ENCODE assay signal across 1 cellular context in the genomic region with DNA sequence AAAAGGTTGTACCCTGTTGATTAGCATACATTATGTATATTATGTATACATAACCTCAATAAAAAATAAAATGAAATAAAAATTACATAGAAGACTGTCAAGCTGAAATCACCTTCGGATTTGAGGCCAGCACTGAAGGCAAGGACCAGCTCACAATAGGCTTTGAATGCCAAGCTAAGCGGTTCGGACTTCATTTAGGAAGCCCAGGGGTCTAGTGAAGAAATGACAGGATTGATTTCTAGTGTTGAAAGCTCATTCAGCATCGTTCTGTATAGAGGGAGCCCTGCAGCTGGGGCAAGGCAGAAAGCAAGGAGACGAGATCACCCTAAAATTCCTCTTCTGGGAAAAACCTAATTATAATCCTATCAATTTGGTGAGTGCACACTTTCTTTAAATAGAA.
TF ChIP-seq lines count a peak whose summit lies in the region.

No MANE protein-coding gene starts in this region.

TF ChIP-seq in WTC11, 78 proteins besides CTCF, POLR2A, EP300 and RAD21 (continued from another document):
- TF ChIP-seq, protein P1, sequence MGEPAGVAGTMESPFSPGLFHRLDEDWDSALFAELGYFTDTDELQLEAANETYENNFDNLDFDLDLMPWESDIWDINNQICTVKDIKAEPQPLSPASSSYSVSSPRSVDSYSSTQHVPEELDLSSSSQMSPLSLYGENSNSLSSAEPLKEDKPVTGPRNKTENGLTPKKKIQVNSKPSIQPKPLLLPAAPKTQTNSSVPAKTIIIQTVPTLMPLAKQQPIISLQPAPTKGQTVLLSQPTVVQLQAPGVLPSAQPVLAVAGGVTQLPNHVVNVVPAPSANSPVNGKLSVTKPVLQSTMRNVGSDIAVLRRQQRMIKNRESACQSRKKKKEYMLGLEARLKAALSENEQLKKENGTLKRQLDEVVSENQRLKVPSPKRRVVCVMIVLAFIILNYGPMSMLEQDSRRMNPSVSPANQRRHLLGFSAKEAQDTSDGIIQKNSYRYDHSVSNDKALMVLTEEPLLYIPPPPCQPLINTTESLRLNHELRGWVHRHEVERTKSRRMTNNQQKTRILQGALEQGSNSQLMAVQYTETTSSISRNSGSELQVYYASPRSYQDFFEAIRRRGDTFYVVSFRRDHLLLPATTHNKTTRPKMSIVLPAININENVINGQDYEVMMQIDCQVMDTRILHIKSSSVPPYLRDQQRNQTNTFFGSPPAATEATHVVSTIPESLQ (CRISPR knock-in tag; IDR thresholded peaks at IDR 0.05) = no peak
- TF ChIP-seq USF1 (CRISPR knock-in tag; IDR thresholded peaks at IDR 0.05) (no peak), GRHL2 (CRISPR knock-in tag; IDR thresholded peaks at IDR 0.05; ENCODE audit: insufficient replicate concordance, severe bottlenecking) (no peak), NFATC4 (CRISPR knock-in tag; IDR thresholded peaks at IDR 0.05) (no peak), ESRRA (CRISPR knock-in tag; IDR thresholded peaks at IDR 0.05; ENCODE audit: borderline replicate concordance) (no peak)
- TF ChIP-seq, protein P2, sequence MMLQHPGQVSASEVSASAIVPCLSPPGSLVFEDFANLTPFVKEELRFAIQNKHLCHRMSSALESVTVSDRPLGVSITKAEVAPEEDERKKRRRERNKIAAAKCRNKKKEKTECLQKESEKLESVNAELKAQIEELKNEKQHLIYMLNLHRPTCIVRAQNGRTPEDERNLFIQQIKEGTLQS (CRISPR knock-in tag; conservative IDR thresholded peaks at IDR 0.05) = no peak
